ENCODE assay signal across 15 cellular contexts in genomic region chr5:146799235-146800015, GRCh38.
DNase-seq lines count a peak whose midpoint lies in the region; ATAC-seq and TF ChIP-seq lines count a peak whose summit lies in the region.
"Had no signal": no experiment of that assay in that cellular context is flagged by ENCODE, and none has a peak within 500 bp of the region (broad histone marks: within the 10 kb centered on the region; RNA-seq: fewer than 3 reads in every experiment).

No MANE protein-coding gene starts in this region.

- TF ChIP-seq CTCF in brain (conservative IDR thresholded peaks at IDR 0.05): no peak
- TF ChIP-seq CTCF in natural killer cell (IDR thresholded peaks at IDR 0.05): no peak

- CTCF ChIA-PET in CD8-positive, alpha-beta memory T cell (lab: Charles Lee): no interaction called here
- CTCF ChIA-PET in naive thymus-derived CD4-positive, alpha-beta T cell (lab: Charles Lee): no interaction called here

- peak overlapping the region in 2 of 7 donors; percentile 3 to 16 for H3K4me3 Mint-ChIP-seq in CD8-positive, alpha-beta memory T cell
- no peak overlapping the region for H3K4me3 Mint-ChIP-seq in brain
- peak overlapping the region; percentile 83 for H3K4me3 Mint-ChIP-seq in natural killer cell
- no peak overlapping the region for H3K4me3 Mint-ChIP-seq in naive thymus-derived CD4-positive, alpha-beta T cell

- peak; percentile 63 to 81 (median 67) for ATAC-seq in natural killer cell
- ATAC-seq in naive thymus-derived CD4-positive, alpha-beta T cell: no peak

- POLR2A ChIA-PET in CD8-positive, alpha-beta memory T cell (lab: Charles Lee): no interaction called here
- POLR2A ChIA-PET in naive thymus-derived CD4-positive, alpha-beta T cell (lab: Charles Lee): no interaction called here

- intact Hi-C loops in natural killer cell (cut with micrococcal nuclease): loop anchor here (5.0 to 10.0 kb wide), 3 partner anchors 32 to 135 kb away; no protein-coding TSS in a partner anchor
- intact Hi-C loops in naive thymus-derived CD4-positive, alpha-beta T cell (cut with micrococcal nuclease): no loop called here

- no peak overlapping the region for H3K27ac ChIP-seq in CD8-positive, alpha-beta memory T cell (ENCODE audit: low read depth, low read length)
- H3K27ac ChIP-seq in naive thymus-derived CD4-positive, alpha-beta T cell (ENCODE audit: low read depth, low read length): no peak overlapping the region
- H3K27ac ChIP-seq: C4-2B had no signal

- H3K4me1 ChIP-seq in CD8-positive, alpha-beta memory T cell (ENCODE audit: insufficient read depth, low read length): peaks cover 7% of the 10 kb centered on the region
- H3K4me1 ChIP-seq in naive thymus-derived CD4-positive, alpha-beta T cell (ENCODE audit: control insufficient read depth in 2 of 2, insufficient read depth in 2 of 2, low read length in 2 of 2): peaks cover 0 to 32% of the 10 kb centered on the region in 2 donors

- H3K4me3 ChIP-seq in CD8-positive, alpha-beta memory T cell (ENCODE audit: low read length): no peak overlapping the region
- H3K4me3 ChIP-seq in naive thymus-derived CD4-positive, alpha-beta T cell (ENCODE audit: low read length): no peak overlapping the region

- H3K27me3 ChIP-seq in CD8-positive, alpha-beta memory T cell (ENCODE audit: insufficient read depth, low read length, poor library complexity, severe bottlenecking): no peaks in the 10 kb centered on the region
- no peaks in the 10 kb centered on the region for H3K27me3 ChIP-seq in naive thymus-derived CD4-positive, alpha-beta T cell (ENCODE audit: control insufficient read depth in 2 of 2, insufficient read depth in 2 of 2, low read length in 2 of 2)

- H3K36me3 ChIP-seq in CD8-positive, alpha-beta memory T cell (ENCODE audit: insufficient read depth, low read length): no peaks in the 10 kb centered on the region
- H3K36me3 ChIP-seq in naive thymus-derived CD4-positive, alpha-beta T cell (ENCODE audit: control insufficient read depth in 2 of 3, insufficient read depth in 3 of 3, low read length in 3 of 3): no peaks in the 10 kb centered on the region

- H3K27ac Mint-ChIP-seq in CD8-positive, alpha-beta memory T cell: peak overlapping the region in 7 of 8 donors; percentile 2 to 75 (median 43)
- H3K27ac Mint-ChIP-seq in brain (peak overlapping the region in 3 of 5 experiments; percentile 48 to 83 (median 79)), natural killer cell (peak overlapping the region; percentile 68 to 81)
- no peak overlapping the region for H3K27ac Mint-ChIP-seq in naive thymus-derived CD4-positive, alpha-beta T cell

- no peak for DNase-seq in CD8-positive, alpha-beta memory T cell
- DNase-seq in M059J (ENCODE audit: low read depth) (peak; percentile 50), natural killer cell (peak; percentile 15), amniotic stem cell (lab: John Stamatoyannopoulos, UW) (no peak)
- no peak for DNase-seq in naive thymus-derived CD4-positive, alpha-beta T cell
- no peak for DNase-seq in activated naive CD4-positive, alpha-beta T cell treated with anti-CD3 and anti-CD28 coated beads, Interleukin-2, amount 50 U/mL, for 16 hours
- DNase-seq: COR-L47; NCI-H1436; NCI-H2029; NCI-H2171; NCI-H510A; NK-92 treated with Interleukin-12 subunit alpha and Interleukin-12 subunit beta, amount 100 ng/mL, for 24 hours; SIG-M5 had no signal

- no peaks in the 10 kb centered on the region for H3K9me3 ChIP-seq in CD8-positive, alpha-beta memory T cell (ENCODE audit: low read length)
- no peaks in the 10 kb centered on the region for H3K9me3 ChIP-seq in naive thymus-derived CD4-positive, alpha-beta T cell (ENCODE audit: control insufficient read depth in 2 of 3, low read length in 3 of 3)

- H3K27me3 Mint-ChIP-seq in CD8-positive, alpha-beta memory T cell: no peaks in the 10 kb centered on the region
- H3K27me3 Mint-ChIP-seq in brain (peaks cover 8% of the 10 kb centered on the region), natural killer cell (ENCODE audit: low read depth in 2 of 2) (no peaks in the 10 kb centered on the region)
- H3K27me3 Mint-ChIP-seq in naive thymus-derived CD4-positive, alpha-beta T cell: peaks cover 0 to 3% (median 0%) of the 10 kb centered on the region in 5 donors

- H3K36me3 Mint-ChIP-seq in CD8-positive, alpha-beta memory T cell: peaks cover 0 to 3% (median 0%) of the 10 kb centered on the region in 3 donors
- H3K36me3 Mint-ChIP-seq in brain: no peaks in the 10 kb centered on the region
- H3K36me3 Mint-ChIP-seq in natural killer cell: no peaks in the 10 kb centered on the region
- H3K36me3 Mint-ChIP-seq in naive thymus-derived CD4-positive, alpha-beta T cell: no peaks in the 10 kb centered on the region

- H3K4me1 Mint-ChIP-seq in CD8-positive, alpha-beta memory T cell: peaks cover 51 to 78% (median 75%) of the 10 kb centered on the region in 3 donors
- H3K4me1 Mint-ChIP-seq in brain (peaks cover 71% of the 10 kb centered on the region), natural killer cell (peaks cover 65 to 71% of the 10 kb centered on the region in 2 donors)
- H3K4me1 Mint-ChIP-seq in naive thymus-derived CD4-positive, alpha-beta T cell: peaks cover 0 to 10% (median 2%) of the 10 kb centered on the region in 7 donors

- H3K9me3 Mint-ChIP-seq in CD8-positive, alpha-beta memory T cell: no peaks in the 10 kb centered on the region
- H3K9me3 Mint-ChIP-seq in brain (no peaks in the 10 kb centered on the region), natural killer cell (no peaks in the 10 kb centered on the region)
- H3K9me3 Mint-ChIP-seq in naive thymus-derived CD4-positive, alpha-beta T cell: no peaks in the 10 kb centered on the region

Comparison
In these comparisons a context has a peak if more than half of its experiments do, and no peak if none do; other contexts are left out.
1. DNase-seq: peak in M059J (single experiment) and natural killer cell (single experiment); none in CD8-positive, alpha-beta memory T cell (0 of 5), amniotic stem cell (single experiment), naive thymus-derived CD4-positive, alpha-beta T cell (0 of 9) and activated naive CD4-positive, alpha-beta T cell treated with anti-CD3 and anti-CD28 coated beads, Interleukin-2, amount 50 U/mL, for 16 hours (single experiment).
2. H3K27ac Mint-ChIP-seq: peak in CD8-positive, alpha-beta memory T cell (7 of 8), brain (3 of 5) and natural killer cell (2 of 2); none in naive thymus-derived CD4-positive, alpha-beta T cell (0 of 9).